8 cellular contexts compared by ENCODE assay signal in the genomic region with DNA sequence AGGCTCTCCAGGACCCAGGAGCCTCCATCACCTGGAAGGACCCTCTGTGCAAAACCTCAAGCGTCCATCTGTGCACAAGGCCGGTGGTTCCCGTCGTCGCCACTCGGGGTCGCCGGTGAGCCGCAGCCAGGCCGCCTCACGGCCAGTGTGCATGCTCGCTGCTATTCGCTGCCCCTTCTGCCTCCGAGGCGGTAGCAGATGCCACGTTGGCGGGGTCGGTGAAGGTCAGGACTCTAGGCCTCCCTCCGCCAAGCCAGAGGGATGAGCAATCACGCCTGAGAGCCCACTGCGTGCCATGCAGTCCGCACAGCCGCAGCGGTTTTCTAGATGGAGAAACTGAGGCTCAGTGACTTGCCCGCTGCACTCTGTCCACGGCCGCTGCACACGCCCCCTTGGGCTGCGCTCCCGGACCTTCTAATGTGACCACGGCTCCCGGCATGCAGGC. TPM values are rescaled to one million over a fixed set of nuclear protein-coding genes. Genes with fewer than 3 reads are reported as not detected.
DNase-seq lines count a peak whose midpoint lies in the region; ATAC-seq, FAIRE-seq and TF ChIP-seq lines count a peak whose summit lies in the region.

No MANE protein-coding gene starts in this region.

- no peak for FAIRE-seq in bronchial epithelial cell (lab: Jason Lieb, UNC)

- H4K20me1 ChIP-seq in MM.1S (ENCODE audit: insufficient read depth, low read length), result no peaks in the 10 kb centered on the region

- H3K27ac ChIP-seq in MM.1S (ENCODE audit: low read length), result no peak overlapping the region

- no peaks in the 10 kb centered on the region for H3K79me2 ChIP-seq in MM.1S (ENCODE audit: low read length)

- no peaks in the 10 kb centered on the region for H3K9me2 ChIP-seq in MM.1S (replicated peaks; ENCODE audit: insufficient read depth, low read length)

- H3K27me3 ChIP-seq in GM06990 (replicated peaks; ENCODE audit: control insufficient read depth, insufficient read depth, low read length) (no peaks in the 10 kb centered on the region), MM.1S (replicated peaks; ENCODE audit: insufficient read depth, low read length) (no peaks in the 10 kb centered on the region), bronchial epithelial cell (ENCODE audit: control insufficient read depth, insufficient read depth, low read length) (no peaks in the 10 kb centered on the region)

- H3K4me2 ChIP-seq in MM.1S (ENCODE audit: low read depth, low read length), result peak overlapping the region; percentile 34; the same call in 1 of the 2 replicates

- no peaks in the 10 kb centered on the region for H3F3A ChIP-seq in MM.1S (ENCODE audit: insufficient read depth, low read length)

- H3K27ac Mint-ChIP-seq in naive B cell (no peak overlapping the region), mesothelial cell of epicardium (no peak overlapping the region)

- H3K4me1 Mint-ChIP-seq in naive B cell (peaks cover 0 to 4% (median 0%) of the 10 kb centered on the region in 3 donors), mesothelial cell of epicardium (peaks cover 1% of the 10 kb centered on the region)

- H3K36me3 ChIP-seq in GM06990 (ENCODE audit: control insufficient read depth, insufficient read depth, low read length) (no peaks in the 10 kb centered on the region), MM.1S (replicated peaks; ENCODE audit: insufficient read depth, low read length) (no peaks in the 10 kb centered on the region), bronchial epithelial cell (ENCODE audit: control insufficient read depth, insufficient read depth, low read length) (no peaks in the 10 kb centered on the region)

- H2AFZ ChIP-seq in MM.1S (ENCODE audit: low read length), result no peak overlapping the region

- no peak overlapping the region for H3K4me3 Mint-ChIP-seq in naive B cell
- no peak overlapping the region for H3K4me3 Mint-ChIP-seq in mesothelial cell of epicardium

- no peak overlapping the region for H3K4me3 ChIP-seq in GM06990 (replicated peaks; ENCODE audit: low read depth, low read length)
- H3K4me3 ChIP-seq in MM.1S (ENCODE audit: low read length), result no peak overlapping the region
- H3K4me3 ChIP-seq in bronchial epithelial cell (ENCODE audit: low read depth, low read length), result no peak overlapping the region

- TF ChIP-seq CTCF in GM06990 (IDR thresholded peaks at IDR 0.05; ENCODE audit: insufficient read depth, low read length, poor library complexity, severe bottlenecking), result peak; percentile 78
- peak; percentile 62 for TF ChIP-seq CTCF in MM.1S (IDR thresholded peaks at IDR 0.05; ENCODE audit: low read length)
- peak; percentile 99 for TF ChIP-seq CTCF in bronchial epithelial cell (IDR thresholded peaks at IDR 0.05; ENCODE audit: insufficient read depth, low read length, severe bottlenecking)
- no peak for TF ChIP-seq CTCF in mesothelial cell of epicardium (IDR thresholded peaks at IDR 0.05; ENCODE audit: unreplicated experiment)

- H3K27me3 Mint-ChIP-seq in naive B cell (peaks cover 0 to 14% (median 0%) of the 10 kb centered on the region in 3 donors), mesothelial cell of epicardium (ENCODE audit: low read depth) (no peaks in the 10 kb centered on the region)

- no peak overlapping the region for H3K9ac ChIP-seq in MM.1S (ENCODE audit: low read length)

- DNase-seq in GM06990 (ENCODE audit: extremely low read depth, insufficient read length), result peak; percentile 71
- no peak for DNase-seq in MM.1S
- peak; percentile 27 for DNase-seq in bronchial epithelial cell (ENCODE audit: low read depth)
- no peak for DNase-seq in naive B cell
- no peak for DNase-seq in DMS79 treated with DMSO at 0.1 percent for 48 hours (lab: John Stamatoyannopoulos, UW)
- DNase-seq in mesothelial cell of epicardium (ENCODE audit: low spot score in 2 of 2, unreplicated experiment in 2 of 2), result no peak
- DNase-seq in NCI-H1417 (lab: John Stamatoyannopoulos, UW), result no peak

- H3K36me3 Mint-ChIP-seq in naive B cell (no peaks in the 10 kb centered on the region), mesothelial cell of epicardium (no peaks in the 10 kb centered on the region)

- H3K9me3 Mint-ChIP-seq in naive B cell (no peaks in the 10 kb centered on the region), mesothelial cell of epicardium (no peaks in the 10 kb centered on the region)

- ATAC-seq in naive B cell (ENCODE audit: low read depth in 2 of 2), result peak; percentile 54 to 82
- no peak for ATAC-seq in HG03159 (IDR thresholded peaks at IDR 0.05; ENCODE audit: unreplicated experiment)

- no peaks in the 10 kb centered on the region for H3K4me1 ChIP-seq in MM.1S (ENCODE audit: low read length)

- no peaks in the 10 kb centered on the region for H3K9me3 ChIP-seq in MM.1S (replicated peaks; ENCODE audit: insufficient read depth, low read length)

RNA-seq across cellular contexts. Expression of a gene that starts 5.7 kb away (rescaled TPM):
- total RNA-seq in bronchial epithelial cell (0.26 and 2.6 TPM in 2 replicates), mesothelial cell of epicardium (49.5 to 56.9 TPM (median 50.1 TPM) in 3 replicates)
- under 1 TPM in 3 of 6 donors, not detected in 3; 0.13 to 0.74 (median 0.21) TPM for polyA plus RNA-seq in naive B cell (ENCODE audit: low read depth in 6 of 6)

RNA-seq across cellular contexts. Expression of a gene that starts 27.1 kb away (rescaled TPM):
- not detected in 2 replicates for total RNA-seq in bronchial epithelial cell
- polyA plus RNA-seq in naive B cell (ENCODE audit: low read depth in 6 of 6), result under 1 TPM in 3 of 6 donors, not detected in 3; 0.08 to 0.15 (median 0.09) TPM
- total RNA-seq in mesothelial cell of epicardium, result 0.18 to 0.44 TPM (median 0.34 TPM) in 3 replicates

RNA-seq across cellular contexts. Expression of a gene that starts 54.5 kb away (rescaled TPM):
- total RNA-seq in bronchial epithelial cell (10.8 and 13.2 TPM in 2 replicates), mesothelial cell of epicardium (18.9 to 24.6 TPM (median 23.4 TPM) in 3 replicates)
- 10 to 100 TPM; 10.2 to 25.2 (median 13.5) TPM for polyA plus RNA-seq in naive B cell (ENCODE audit: low read depth in 6 of 6)

Comparison
In these comparisons a context has a peak if more than half of its experiments do, and no peak if none do; other contexts are left out.
1. DNase-seq: peak in GM06990 (single experiment) and bronchial epithelial cell (single experiment); none in MM.1S (single experiment), naive B cell (single experiment), DMS79 treated with DMSO at 0.1 percent for 48 hours (single experiment), mesothelial cell of epicardium (0 of 2) and NCI-H1417 (0 of 3).
2. RNA of a gene that starts 5.7 kb away (total RNA-seq): 49.5 to 56.9 TPM in mesothelial cell of epicardium; 0.26 to 2.6 TPM in bronchial epithelial cell; every median in the first group is over 10 times any median in the second.